Comparison of ENCODE assay signal across 18 cellular contexts in the genomic region with DNA sequence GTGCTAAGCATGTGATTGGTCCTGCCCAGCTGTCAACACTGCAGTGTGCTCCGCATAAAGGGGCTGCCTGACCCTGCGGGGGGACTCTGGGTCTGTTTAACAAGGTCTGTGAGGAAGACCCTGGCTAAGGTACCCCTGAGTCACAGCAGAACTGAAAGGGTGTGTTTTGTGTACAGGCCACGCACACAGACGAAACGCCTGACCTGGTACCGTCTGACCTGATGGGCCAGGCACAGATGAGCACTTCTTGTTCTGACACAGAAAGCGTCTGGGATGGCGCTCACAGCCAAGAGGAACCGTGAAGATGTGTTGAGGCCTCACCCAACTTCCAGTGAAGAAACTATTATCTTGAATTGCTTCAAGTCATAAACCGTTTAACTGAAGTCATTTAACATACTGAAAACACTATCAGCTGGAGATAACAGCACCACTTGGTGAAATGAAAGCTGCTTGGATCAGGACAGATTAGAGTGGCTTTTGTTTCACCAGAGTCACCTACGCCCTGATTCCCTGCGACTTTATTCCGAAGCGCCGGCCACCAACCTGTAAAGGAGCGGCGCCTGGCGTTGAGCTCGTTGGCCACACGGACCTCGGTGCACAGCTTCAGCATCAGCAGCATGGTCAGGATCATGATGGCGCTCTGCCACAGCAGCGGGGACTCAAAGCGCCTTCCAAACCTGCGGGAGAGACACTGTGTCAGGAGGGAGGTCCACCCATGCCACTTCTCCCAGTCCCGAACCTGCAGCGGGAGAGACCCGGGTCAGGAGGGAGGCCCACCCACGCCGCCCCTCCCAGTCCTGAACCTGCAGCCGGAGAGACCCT. TPM values are rescaled to one million over a fixed set of nuclear protein-coding genes. Genes with fewer than 3 reads are reported as not detected.
DNase-seq lines count a peak whose midpoint lies in the region; ATAC-seq and TF ChIP-seq lines count a peak whose summit lies in the region.
"Had no signal": no experiment of that assay in that cellular context is flagged by ENCODE, and none has a peak within 500 bp of the region (broad histone marks: within the 10 kb centered on the region; RNA-seq: fewer than 3 reads in every experiment).

No MANE protein-coding gene starts in this region.

- no peaks in the 10 kb centered on the region for H3K9me2 ChIP-seq in GM23338 (ENCODE audit: insufficient read depth)

- peak in 1 of 2 donors; percentile 51 for TF ChIP-seq EP300 in tibial nerve (IDR thresholded peaks at IDR 0.05)

- no peak for ATAC-seq in activated CD4-positive, CD25-positive, alpha-beta regulatory T cell treated with anti-CD3 and anti-CD28 coated beads, Interleukin-2, amount 50 U/mL, for 24 hours
- ATAC-seq in memory B cell (ENCODE audit: low read depth) (no peak), GM23338 (no peak), GM19455 (IDR thresholded peaks at IDR 0.05; ENCODE audit: unreplicated experiment) (no peak)

- H4K20me1 ChIP-seq in GM23338 (replicated peaks; ENCODE audit: insufficient read depth) = peaks cover 3% of the 10 kb centered on the region; the same call in 1 of the 2 replicates

- no peak overlapping the region for H3K4me3 ChIP-seq in coronary artery
- H3K4me3 ChIP-seq in tibial nerve = no peak overlapping the region
- no peak overlapping the region for H3K4me3 ChIP-seq in GM23338

- peaks cover 27% of the 10 kb centered on the region for H3K36me3 Mint-ChIP-seq in memory B cell
- H3K36me3 Mint-ChIP-seq in GM23338 (ENCODE audit: low read depth) = no peaks in the 10 kb centered on the region; the same call in 1 of the 3 replicates

- H3K27me3 ChIP-seq in tibial nerve (no peaks in the 10 kb centered on the region), GM23338 (ENCODE audit: insufficient read depth) (no peaks in the 10 kb centered on the region)

- H3K9me3 ChIP-seq in tibial nerve = no peaks in the 10 kb centered on the region

- H3K4me1 Mint-ChIP-seq in memory B cell (peaks cover 31% of the 10 kb centered on the region), GM23338 (peaks cover 17% of the 10 kb centered on the region)

- TF ChIP-seq CTCF in coronary artery (IDR thresholded peaks at IDR 0.05) (no peak), tibial nerve (IDR thresholded peaks at IDR 0.05) (no peak), GM23338 (conservative IDR thresholded peaks at IDR 0.05; ENCODE audit: low read depth in 2 of 2) (no peak)

- no peaks in the 10 kb centered on the region for H3F3A ChIP-seq in GM23338 (replicated peaks; ENCODE audit: low read depth)

- DNase-seq in activated CD4-positive, CD25-positive, alpha-beta regulatory T cell treated with anti-CD3 and anti-CD28 coated beads, Interleukin-2, amount 50 U/mL, for 72 hours = peak; percentile 5
- peak; percentile 35 for DNase-seq in coronary artery (ENCODE audit: low spot score)
- no peak for DNase-seq in memory B cell (ENCODE audit: low spot score in 2 of 2)
- DNase-seq in tibial nerve (ENCODE audit: low spot score in 2 of 2) = no peak
- no peak for DNase-seq in GM23338 (ENCODE audit: low spot score)
- no peak for DNase-seq in NCI-H146 treated with DMSO at 0.1 percent for 48 hours (lab: John Stamatoyannopoulos, UW; ENCODE audit: unreplicated experiment)
- DNase-seq: activated CD4-positive, alpha-beta T cell treated with anti-CD3 and anti-CD28 coated beads, Interleukin-2, amount 10 ng/mL, durations not matched to agents 7 days and 5 days; activated T-cell treated with anti-CD3 and anti-CD28 coated beads, Interleukin-2, amount 50 U/mL, for 4 hours; amniotic stem cell; CD4-positive, CD25-positive, alpha-beta regulatory T cell; dermis blood vessel endothelial cell; H7; NCI-H748 treated with DMSO at 0.1 percent for 48 hours; stimulated activated naive CD4-positive, alpha-beta T cell had no signal

- H3K27ac Mint-ChIP-seq in memory B cell (peak overlapping the region; percentile 53), GM23338 (no peak overlapping the region)
- H3K27ac Mint-ChIP-seq: T-helper 1 cell treated with Interleukin-12 subunit alpha and Interleukin-12 subunit beta and Interleukin-4 antibody, amounts not matched to agents 30 μg/mL and 1 μg/mL, for 36 hours had no signal

- no peak overlapping the region for H3K4me2 ChIP-seq in GM23338

- peaks cover 0 to 97% (median 41%) of the 10 kb centered on the region in 4 donors for H3K4me1 ChIP-seq in tibial nerve
- H3K4me1 ChIP-seq in GM23338 (ENCODE audit: insufficient read depth) = no peaks in the 10 kb centered on the region

- no peak overlapping the region for H2AFZ ChIP-seq in GM23338

- H3K36me3 ChIP-seq in tibial nerve (peaks cover 0 to 63% (median 2%) of the 10 kb centered on the region in 3 donors), GM23338 (ENCODE audit: insufficient read depth) (no peaks in the 10 kb centered on the region)

- no peak overlapping the region for H3K27ac ChIP-seq in coronary artery
- H3K27ac ChIP-seq in tibial nerve = peak overlapping the region; percentile 43 to 98 (median 76)
- no peak overlapping the region for H3K27ac ChIP-seq in GM23338 (ENCODE audit: low read depth)
- H3K27ac ChIP-seq: 22Rv1 had no signal

- TF ChIP-seq POLR2A in tibial nerve (IDR thresholded peaks at IDR 0.05) = no peak

- no peaks in the 10 kb centered on the region for H3K27me3 Mint-ChIP-seq in memory B cell
- peaks cover 8% of the 10 kb centered on the region for H3K27me3 Mint-ChIP-seq in GM23338 (ENCODE audit: insufficient read depth, low read depth, poor library complexity)
- H3K27me3 Mint-ChIP-seq: activated CD4-positive, alpha-beta T cell treated with anti-CD3 and anti-CD28 coated beads, Interleukin-2, amount 10 ng/mL, durations not matched to agents 7 days and 5 days; CD4-positive, CD25-positive, alpha-beta regulatory T cell had no signal

- 70 to 83% methylated on average over 23 to 31 of the region's 31 CpGs for WGBS in tibial nerve, 2 donors

- H3K4me3 Mint-ChIP-seq in memory B cell (no peak overlapping the region), GM23338 (no peak overlapping the region)
- H3K4me3 Mint-ChIP-seq: activated CD4-positive, alpha-beta T cell treated with anti-CD3 and anti-CD28 coated beads, Interleukin-2, amount 10 ng/mL, durations not matched to agents 7 days and 5 days; activated T-cell treated with anti-CD3 and anti-CD28 coated beads, Interleukin-2, amount 50 U/mL, for 4 hours; T-helper 1 cell treated with Interleukin-12 subunit alpha and Interleukin-12 subunit beta and Interleukin-4 antibody, amounts not matched to agents 30 μg/mL and 1 μg/mL, for 36 hours had no signal

- no peaks in the 10 kb centered on the region for H3K79me2 ChIP-seq in GM23338 (replicated peaks; ENCODE audit: insufficient read depth)

- no peaks in the 10 kb centered on the region for H3K9me3 Mint-ChIP-seq in memory B cell
- H3K9me3 Mint-ChIP-seq in GM23338 = no peaks in the 10 kb centered on the region
- H3K9me3 Mint-ChIP-seq: activated CD4-positive, alpha-beta T cell treated with anti-CD3 and anti-CD28 coated beads, Interleukin-2, amount 10 ng/mL, durations not matched to agents 7 days and 5 days; activated T-cell treated with anti-CD3 and anti-CD28 coated beads, Interleukin-2, amount 50 U/mL, for 4 hours; T-helper 1 cell treated with Interleukin-12 subunit alpha and Interleukin-12 subunit beta and Interleukin-4 antibody, amounts not matched to agents 30 μg/mL and 1 μg/mL, for 36 hours had no signal

TF ChIP-seq in GM23338, 12 proteins besides CTCF, POLR2A, EP300 and RAD21 (continues in another document):
- TF ChIP-seq ZNF114 (CRISPR knock-in tag; IDR thresholded peaks at IDR 0.05) = no peak

RNA-seq across cellular contexts. Expression of a gene that starts 8.5 kb away (rescaled TPM):
- total RNA-seq in tibial nerve = 100 to 1,000 TPM; 112 to 361 (median 222) TPM
- 10.9 and 18.1 TPM in 2 replicates for total RNA-seq in GM23338 (2014; rRNA removed; shearing (Covaris generic))
- polyA plus RNA-seq in GM23338 (2016; fragmentation: Nextera tagmentation; extraction: Ambion mirVana) = 4.0 and 5.4 TPM in 2 replicates

RNA-seq across cellular contexts. Expression of a gene that starts 21.4 kb away (rescaled TPM):
- total RNA-seq in tibial nerve = 10 to 100 TPM; 18.0 to 35.4 (median 29.7) TPM
- 1.8 TPM in 1 of 2 replicates, not detected in the other for total RNA-seq in GM23338 (2014; rRNA removed; shearing (Covaris generic))
- 2.3 and 3.7 TPM in 2 replicates for polyA plus RNA-seq in GM23338 (2016; fragmentation: Nextera tagmentation; extraction: Ambion mirVana)

RNA-seq across cellular contexts. Expression of a gene that starts 45.4 kb away (rescaled TPM):
- total RNA-seq in tibial nerve = 10 to 100 TPM; 19.0 to 34.9 (median 32.5) TPM
- 45.9 and 51.0 TPM in 2 replicates for total RNA-seq in GM23338 (2014; rRNA removed; shearing (Covaris generic))
- 271 and 277 TPM in 2 replicates for polyA plus RNA-seq in GM23338 (2016; fragmentation: Nextera tagmentation; extraction: Ambion mirVana)

Comparison
In these comparisons a context has a peak if more than half of its experiments do, and no peak if none do; other contexts are left out.
1. DNase-seq: peak in activated CD4-positive, CD25-positive, alpha-beta regulatory T cell treated with anti-CD3 and anti-CD28 coated beads, Interleukin-2, amount 50 U/mL, for 72 hours (single experiment) and coronary artery (single experiment); none in memory B cell (0 of 2), tibial nerve (0 of 2), GM23338 (single experiment) and NCI-H146 treated with DMSO at 0.1 percent for 48 hours (single experiment).
2. H3K27ac ChIP-seq: peak in tibial nerve (4 of 4); none in coronary artery (0 of 2) and GM23338 (single experiment).